ENCODE assay signal across 8 cellular contexts in the genomic region with DNA sequence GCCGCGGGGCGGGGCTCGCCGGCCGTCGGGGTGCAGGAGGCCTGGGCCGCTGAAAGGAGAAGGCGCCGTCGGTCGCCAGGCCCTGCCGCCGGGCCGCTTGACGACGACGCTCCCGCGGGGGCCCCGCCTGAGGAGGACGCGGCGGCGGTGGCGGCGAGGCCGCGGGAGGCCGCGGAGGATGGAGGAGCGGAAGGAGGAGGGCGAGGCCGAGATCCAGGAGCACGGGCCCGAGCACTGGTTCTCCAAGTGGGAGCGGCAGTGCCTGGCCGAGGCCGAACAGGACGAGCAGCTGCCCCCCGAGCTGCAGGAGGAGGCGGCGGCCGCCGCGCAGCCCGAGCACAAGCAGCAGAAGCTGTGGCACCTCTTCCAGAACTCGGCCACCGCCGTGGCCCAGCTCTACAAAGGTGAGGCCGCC. TPM values are rescaled to one million over a fixed set of nuclear protein-coding genes. Genes with fewer than 3 reads are reported as not detected.
DNase-seq lines count a peak whose midpoint lies in the region; ATAC-seq, FAIRE-seq and TF ChIP-seq lines count a peak whose summit lies in the region.

No MANE protein-coding gene starts in this region.

- peak; percentile 11 for ATAC-seq in HG02943 (IDR thresholded peaks at IDR 0.05; ENCODE audit: low read depth, unreplicated experiment)

- H3K36me3 Mint-ChIP-seq in brain, result peaks cover 38% of the 10 kb centered on the region

- H3K27ac ChIP-seq in layer of hippocampus (ENCODE audit: low read depth, low read length), result peak overlapping the region; percentile 92

- no peak for TF ChIP-seq CTCF in brain (conservative IDR thresholded peaks at IDR 0.05)

- DNase-seq in NCI-H748 (lab: John Stamatoyannopoulos, UW; ENCODE audit: unreplicated experiment), result peak; percentile 44
- no peak for DNase-seq in NCI-H748 treated with DMSO at 0.1 percent for 48 hours (lab: John Stamatoyannopoulos, UW)
- peak; percentile 22 for DNase-seq in SK-N-DZ (ENCODE audit: low spot score)
- peak; percentile 37 for DNase-seq in stimulated activated CD4-positive, alpha-beta T cell treated with anti-CD3 and anti-CD28 coated beads, Interleukin-4, amount 100 ng/mL, for 1 hour
- no peak for DNase-seq in HTR-8/SVneo (ENCODE audit: insufficient read length, low spot score)

- H3K4me1 Mint-ChIP-seq in brain, result peaks cover 45% of the 10 kb centered on the region

- no peaks in the 10 kb centered on the region for H3K9me3 Mint-ChIP-seq in brain

- no peak for FAIRE-seq in HTR-8/SVneo (lab: Jason Lieb, UNC)

- H3K27me3 ChIP-seq in layer of hippocampus (ENCODE audit: control insufficient read depth, insufficient read depth, low read length), result no peaks in the 10 kb centered on the region

- H3K27me3 Mint-ChIP-seq in brain, result peaks cover 20% of the 10 kb centered on the region

- H3K4me3 Mint-ChIP-seq in brain, result peak overlapping the region in 4 of 5 experiments; percentile 45 to 90 (median 59)

- H3K27ac Mint-ChIP-seq in brain, result no peak overlapping the region

RNA-seq across cellular contexts. Expression of a gene that starts 0.4 kb away (rescaled TPM):
- 26.2 and 27.2 TPM in 2 replicates for polyA plus RNA-seq in SK-N-DZ (2014; cell fraction: cytosol; rRNA removed)
- 15.1 and 17.8 TPM in 2 replicates for polyA plus RNA-seq in SK-N-DZ (2014; cell fraction: nucleus; rRNA removed)
- polyA plus RNA-seq in brain (ENCODE audit: insufficient read depth, low read depth, low replicate concordance), result 11.7 TPM

Comparison
In these comparisons a context has a peak if more than half of its experiments do, and no peak if none do; other contexts are left out.
1. DNase-seq: peak in NCI-H748 (single experiment), SK-N-DZ (single experiment) and stimulated activated CD4-positive, alpha-beta T cell treated with anti-CD3 and anti-CD28 coated beads, Interleukin-4, amount 100 ng/mL, for 1 hour (single experiment); none in NCI-H748 treated with DMSO at 0.1 percent for 48 hours (single experiment) and HTR-8/SVneo (single experiment).